ENCODE assay signal across 1 cellular context in the genomic region with DNA sequence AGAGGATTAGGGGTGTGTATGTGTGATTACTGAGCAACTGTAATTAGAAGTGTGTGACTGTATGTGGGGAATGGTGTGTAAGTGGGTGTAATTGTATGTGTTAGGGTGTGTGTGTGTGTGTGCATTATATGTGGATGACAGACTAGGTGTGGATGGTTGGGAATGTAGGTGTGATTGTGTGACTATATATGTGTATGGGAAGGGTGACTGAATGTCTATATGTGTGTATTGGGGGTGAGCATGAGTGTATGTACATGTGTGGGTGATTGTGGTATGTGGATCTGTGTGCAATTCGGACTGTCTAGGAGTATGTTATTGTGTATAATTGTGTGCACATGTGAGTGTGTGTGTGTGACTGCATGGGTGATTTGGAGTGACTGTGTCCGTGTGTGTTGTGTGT.
TF ChIP-seq lines count a peak whose summit lies in the region.

No MANE protein-coding gene starts in this region.

TF ChIP-seq in K562, 482 proteins besides CTCF, POLR2A, EP300 and RAD21 (continues in another document):
- TF ChIP-seq POLR2B (IDR thresholded peaks at IDR 0.05; ENCODE audit: low read depth, partially characterized antibody) (peak; percentile 53), SIX5 (IDR thresholded peaks at IDR 0.05; ENCODE audit: borderline replicate concordance in 1 of 2, insufficient read depth in 1 of 2, low read depth in 1 of 2, low read length in 2 of 2) (no peak), DACH1 (IDR thresholded peaks at IDR 0.05; ENCODE audit: partially characterized antibody) (peak; percentile 29), EHMT2 (IDR thresholded peaks at IDR 0.05) (peak; percentile 68; the same call in 1 of the 2 replicates), KLF6 (CRISPR knock-in tag; IDR thresholded peaks at IDR 0.05; ENCODE audit: borderline replicate concordance) (no peak), ZNF384 (IDR thresholded peaks at IDR 0.05; ENCODE audit: low read depth, low read length) (no peak), RBM14 (IDR thresholded peaks at IDR 0.05; ENCODE audit: borderline replicate concordance, insufficient read depth, low read depth, low read length) (no peak), FOXP1 (CRISPR knock-in tag; IDR thresholded peaks at IDR 0.05) (no peak), ETV1 (tag; conservative IDR thresholded peaks at IDR 0.05; ENCODE audit: low read depth) (no peak), MCM2 (IDR thresholded peaks at IDR 0.05; ENCODE audit: low read depth) (no peak), POLR2AphosphoS5 (IDR thresholded peaks at IDR 0.05; ENCODE audit: control insufficient read depth, insufficient read depth, low read depth, low read length) (no peak), NR2F6 (CRISPR knock-in tag; IDR thresholded peaks at IDR 0.05) (no peak), BRF1 (IDR thresholded peaks at IDR 0.05; ENCODE audit: borderline replicate concordance, extremely low read depth, insufficient read length) (no peak), ZNF316 (IDR thresholded peaks at IDR 0.05) (no peak), GABPB2 (CRISPR knock-in tag; conservative IDR thresholded peaks at IDR 0.05) (no peak), ZNF408 (CRISPR knock-in tag; IDR thresholded peaks at IDR 0.05; ENCODE audit: low read depth) (no peak), BDP1 (IDR thresholded peaks at IDR 0.05; ENCODE audit: insufficient read depth, insufficient read length) (no peak), HDAC1 (IDR thresholded peaks at IDR 0.05) (peak in 1 of 2 experiments; percentile 44; a peak in 1 of 4 replicates), SMARCE1 (IDR thresholded peaks at IDR 0.05) (no peak), TFAM (CRISPR knock-in tag; conservative IDR thresholded peaks at IDR 0.05) (no peak), KLF13 (tag; IDR thresholded peaks at IDR 0.05; ENCODE audit: borderline replicate concordance, low read depth) (no peak), ARID1B (IDR thresholded peaks at IDR 0.05) (no peak), SUPT5H (IDR thresholded peaks at IDR 0.05) (peak; percentile 48), MEIS2 (IDR thresholded peaks at IDR 0.05; ENCODE audit: partially characterized antibody) (no peak), ARNT (IDR thresholded peaks at IDR 0.05) (no peak), SP1 (CRISPR knock-in tag; IDR thresholded peaks at IDR 0.05) (no peak), KAT2B (IDR thresholded peaks at IDR 0.05; ENCODE audit: low read depth, low read length) (no peak), SMAD1 (IDR thresholded peaks at IDR 0.05; ENCODE audit: low read depth, low read length, partially characterized antibody) (no peak), MTA3 (IDR thresholded peaks at IDR 0.05; ENCODE audit: borderline replicate concordance) (no peak), PHF21A (IDR thresholded peaks at IDR 0.05; ENCODE audit: borderline replicate concordance, low read depth) (0 out of 2 replicates have a peak, but pooled peaks have one; percentile 11), MAZ (CRISPR knock-in tag; conservative IDR thresholded peaks at IDR 0.05 in 1 of 2, IDR thresholded peaks at IDR 0.05 in 1 of 2) (no peak), ZBED1 (IDR thresholded peaks at IDR 0.05) (no peak), COPS2 (conservative IDR thresholded peaks at IDR 0.05) (no peak), SRSF9 (IDR thresholded peaks at IDR 0.05; ENCODE audit: borderline replicate concordance, low read depth, low read length) (no peak)
- TF ChIP-seq, protein P1, sequence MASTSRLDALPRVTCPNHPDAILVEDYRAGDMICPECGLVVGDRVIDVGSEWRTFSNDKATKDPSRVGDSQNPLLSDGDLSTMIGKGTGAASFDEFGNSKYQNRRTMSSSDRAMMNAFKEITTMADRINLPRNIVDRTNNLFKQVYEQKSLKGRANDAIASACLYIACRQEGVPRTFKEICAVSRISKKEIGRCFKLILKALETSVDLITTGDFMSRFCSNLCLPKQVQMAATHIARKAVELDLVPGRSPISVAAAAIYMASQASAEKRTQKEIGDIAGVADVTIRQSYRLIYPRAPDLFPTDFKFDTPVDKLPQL (IDR thresholded peaks at IDR 0.05; ENCODE audit: extremely low read depth, insufficient read length), result no peak
- TF ChIP-seq, protein P2, sequence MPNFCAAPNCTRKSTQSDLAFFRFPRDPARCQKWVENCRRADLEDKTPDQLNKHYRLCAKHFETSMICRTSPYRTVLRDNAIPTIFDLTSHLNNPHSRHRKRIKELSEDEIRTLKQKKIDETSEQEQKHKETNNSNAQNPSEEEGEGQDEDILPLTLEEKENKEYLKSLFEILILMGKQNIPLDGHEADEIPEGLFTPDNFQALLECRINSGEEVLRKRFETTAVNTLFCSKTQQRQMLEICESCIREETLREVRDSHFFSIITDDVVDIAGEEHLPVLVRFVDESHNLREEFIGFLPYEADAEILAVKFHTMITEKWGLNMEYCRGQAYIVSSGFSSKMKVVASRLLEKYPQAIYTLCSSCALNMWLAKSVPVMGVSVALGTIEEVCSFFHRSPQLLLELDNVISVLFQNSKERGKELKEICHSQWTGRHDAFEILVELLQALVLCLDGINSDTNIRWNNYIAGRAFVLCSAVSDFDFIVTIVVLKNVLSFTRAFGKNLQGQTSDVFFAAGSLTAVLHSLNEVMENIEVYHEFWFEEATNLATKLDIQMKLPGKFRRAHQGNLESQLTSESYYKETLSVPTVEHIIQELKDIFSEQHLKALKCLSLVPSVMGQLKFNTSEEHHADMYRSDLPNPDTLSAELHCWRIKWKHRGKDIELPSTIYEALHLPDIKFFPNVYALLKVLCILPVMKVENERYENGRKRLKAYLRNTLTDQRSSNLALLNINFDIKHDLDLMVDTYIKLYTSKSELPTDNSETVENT (CRISPR knock-in tag; IDR thresholded peaks at IDR 0.05), result no peak
- TF ChIP-seq, protein P3, sequence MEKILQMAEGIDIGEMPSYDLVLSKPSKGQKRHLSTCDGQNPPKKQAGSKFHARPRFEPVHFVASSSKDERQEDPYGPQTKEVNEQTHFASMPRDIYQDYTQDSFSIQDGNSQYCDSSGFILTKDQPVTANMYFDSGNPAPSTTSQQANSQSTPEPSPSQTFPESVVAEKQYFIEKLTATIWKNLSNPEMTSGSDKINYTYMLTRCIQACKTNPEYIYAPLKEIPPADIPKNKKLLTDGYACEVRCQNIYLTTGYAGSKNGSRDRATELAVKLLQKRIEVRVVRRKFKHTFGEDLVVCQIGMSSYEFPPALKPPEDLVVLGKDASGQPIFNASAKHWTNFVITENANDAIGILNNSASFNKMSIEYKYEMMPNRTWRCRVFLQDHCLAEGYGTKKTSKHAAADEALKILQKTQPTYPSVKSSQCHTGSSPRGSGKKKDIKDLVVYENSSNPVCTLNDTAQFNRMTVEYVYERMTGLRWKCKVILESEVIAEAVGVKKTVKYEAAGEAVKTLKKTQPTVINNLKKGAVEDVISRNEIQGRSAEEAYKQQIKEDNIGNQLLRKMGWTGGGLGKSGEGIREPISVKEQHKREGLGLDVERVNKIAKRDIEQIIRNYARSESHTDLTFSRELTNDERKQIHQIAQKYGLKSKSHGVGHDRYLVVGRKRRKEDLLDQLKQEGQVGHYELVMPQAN (IDR thresholded peaks at IDR 0.05; ENCODE audit: borderline replicate concordance), result 0 out of 2 replicates have a peak, but pooled peaks have one; percentile 33
- TF ChIP-seq, protein P4, sequence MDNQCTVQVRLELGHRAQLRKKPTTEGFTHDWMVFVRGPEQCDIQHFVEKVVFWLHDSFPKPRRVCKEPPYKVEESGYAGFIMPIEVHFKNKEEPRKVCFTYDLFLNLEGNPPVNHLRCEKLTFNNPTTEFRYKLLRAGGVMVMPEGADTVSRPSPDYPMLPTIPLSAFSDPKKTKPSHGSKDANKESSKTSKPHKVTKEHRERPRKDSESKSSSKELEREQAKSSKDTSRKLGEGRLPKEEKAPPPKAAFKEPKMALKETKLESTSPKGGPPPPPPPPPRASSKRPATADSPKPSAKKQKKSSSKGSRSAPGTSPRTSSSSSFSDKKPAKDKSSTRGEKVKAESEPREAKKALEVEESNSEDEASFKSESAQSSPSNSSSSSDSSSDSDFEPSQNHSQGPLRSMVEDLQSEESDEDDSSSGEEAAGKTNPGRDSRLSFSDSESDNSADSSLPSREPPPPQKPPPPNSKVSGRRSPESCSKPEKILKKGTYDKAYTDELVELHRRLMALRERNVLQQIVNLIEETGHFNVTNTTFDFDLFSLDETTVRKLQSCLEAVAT (IDR thresholded peaks at IDR 0.05), result peak; percentile 34 to 69; a peak in 1 of 4 replicates
- TF ChIP-seq, protein P5, sequence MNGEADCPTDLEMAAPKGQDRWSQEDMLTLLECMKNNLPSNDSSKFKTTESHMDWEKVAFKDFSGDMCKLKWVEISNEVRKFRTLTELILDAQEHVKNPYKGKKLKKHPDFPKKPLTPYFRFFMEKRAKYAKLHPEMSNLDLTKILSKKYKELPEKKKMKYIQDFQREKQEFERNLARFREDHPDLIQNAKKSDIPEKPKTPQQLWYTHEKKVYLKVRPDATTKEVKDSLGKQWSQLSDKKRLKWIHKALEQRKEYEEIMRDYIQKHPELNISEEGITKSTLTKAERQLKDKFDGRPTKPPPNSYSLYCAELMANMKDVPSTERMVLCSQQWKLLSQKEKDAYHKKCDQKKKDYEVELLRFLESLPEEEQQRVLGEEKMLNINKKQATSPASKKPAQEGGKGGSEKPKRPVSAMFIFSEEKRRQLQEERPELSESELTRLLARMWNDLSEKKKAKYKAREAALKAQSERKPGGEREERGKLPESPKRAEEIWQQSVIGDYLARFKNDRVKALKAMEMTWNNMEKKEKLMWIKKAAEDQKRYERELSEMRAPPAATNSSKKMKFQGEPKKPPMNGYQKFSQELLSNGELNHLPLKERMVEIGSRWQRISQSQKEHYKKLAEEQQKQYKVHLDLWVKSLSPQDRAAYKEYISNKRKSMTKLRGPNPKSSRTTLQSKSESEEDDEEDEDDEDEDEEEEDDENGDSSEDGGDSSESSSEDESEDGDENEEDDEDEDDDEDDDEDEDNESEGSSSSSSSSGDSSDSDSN (IDR thresholded peaks at IDR 0.05; ENCODE audit: borderline replicate concordance in 1 of 2, low read depth in 2 of 2, low read length in 2 of 2), result no peak
- TF ChIP-seq, protein P6, sequence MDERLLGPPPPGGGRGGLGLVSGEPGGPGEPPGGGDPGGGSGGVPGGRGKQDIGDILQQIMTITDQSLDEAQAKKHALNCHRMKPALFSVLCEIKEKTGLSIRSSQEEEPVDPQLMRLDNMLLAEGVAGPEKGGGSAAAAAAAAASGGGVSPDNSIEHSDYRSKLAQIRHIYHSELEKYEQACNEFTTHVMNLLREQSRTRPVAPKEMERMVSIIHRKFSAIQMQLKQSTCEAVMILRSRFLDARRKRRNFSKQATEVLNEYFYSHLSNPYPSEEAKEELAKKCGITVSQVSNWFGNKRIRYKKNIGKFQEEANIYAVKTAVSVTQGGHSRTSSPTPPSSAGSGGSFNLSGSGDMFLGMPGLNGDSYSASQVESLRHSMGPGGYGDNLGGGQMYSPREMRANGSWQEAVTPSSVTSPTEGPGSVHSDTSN (CRISPR knock-in tag; IDR thresholded peaks at IDR 0.05; ENCODE audit: low read depth), result no peak
- TF ChIP-seq, protein P6 (tag; conservative IDR thresholded peaks at IDR 0.05; ENCODE audit: low read depth), result no peak
- TF ChIP-seq, protein P7, sequence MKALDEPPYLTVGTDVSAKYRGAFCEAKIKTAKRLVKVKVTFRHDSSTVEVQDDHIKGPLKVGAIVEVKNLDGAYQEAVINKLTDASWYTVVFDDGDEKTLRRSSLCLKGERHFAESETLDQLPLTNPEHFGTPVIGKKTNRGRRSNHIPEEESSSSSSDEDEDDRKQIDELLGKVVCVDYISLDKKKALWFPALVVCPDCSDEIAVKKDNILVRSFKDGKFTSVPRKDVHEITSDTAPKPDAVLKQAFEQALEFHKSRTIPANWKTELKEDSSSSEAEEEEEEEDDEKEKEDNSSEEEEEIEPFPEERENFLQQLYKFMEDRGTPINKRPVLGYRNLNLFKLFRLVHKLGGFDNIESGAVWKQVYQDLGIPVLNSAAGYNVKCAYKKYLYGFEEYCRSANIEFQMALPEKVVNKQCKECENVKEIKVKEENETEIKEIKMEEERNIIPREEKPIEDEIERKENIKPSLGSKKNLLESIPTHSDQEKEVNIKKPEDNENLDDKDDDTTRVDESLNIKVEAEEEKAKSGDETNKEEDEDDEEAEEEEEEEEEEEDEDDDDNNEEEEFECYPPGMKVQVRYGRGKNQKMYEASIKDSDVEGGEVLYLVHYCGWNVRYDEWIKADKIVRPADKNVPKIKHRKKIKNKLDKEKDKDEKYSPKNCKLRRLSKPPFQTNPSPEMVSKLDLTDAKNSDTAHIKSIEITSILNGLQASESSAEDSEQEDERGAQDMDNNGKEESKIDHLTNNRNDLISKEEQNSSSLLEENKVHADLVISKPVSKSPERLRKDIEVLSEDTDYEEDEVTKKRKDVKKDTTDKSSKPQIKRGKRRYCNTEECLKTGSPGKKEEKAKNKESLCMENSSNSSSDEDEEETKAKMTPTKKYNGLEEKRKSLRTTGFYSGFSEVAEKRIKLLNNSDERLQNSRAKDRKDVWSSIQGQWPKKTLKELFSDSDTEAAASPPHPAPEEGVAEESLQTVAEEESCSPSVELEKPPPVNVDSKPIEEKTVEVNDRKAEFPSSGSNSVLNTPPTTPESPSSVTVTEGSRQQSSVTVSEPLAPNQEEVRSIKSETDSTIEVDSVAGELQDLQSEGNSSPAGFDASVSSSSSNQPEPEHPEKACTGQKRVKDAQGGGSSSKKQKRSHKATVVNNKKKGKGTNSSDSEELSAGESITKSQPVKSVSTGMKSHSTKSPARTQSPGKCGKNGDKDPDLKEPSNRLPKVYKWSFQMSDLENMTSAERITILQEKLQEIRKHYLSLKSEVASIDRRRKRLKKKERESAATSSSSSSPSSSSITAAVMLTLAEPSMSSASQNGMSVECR (CRISPR knock-in tag; IDR thresholded peaks at IDR 0.05), result no peak
- TF ChIP-seq, protein P8, sequence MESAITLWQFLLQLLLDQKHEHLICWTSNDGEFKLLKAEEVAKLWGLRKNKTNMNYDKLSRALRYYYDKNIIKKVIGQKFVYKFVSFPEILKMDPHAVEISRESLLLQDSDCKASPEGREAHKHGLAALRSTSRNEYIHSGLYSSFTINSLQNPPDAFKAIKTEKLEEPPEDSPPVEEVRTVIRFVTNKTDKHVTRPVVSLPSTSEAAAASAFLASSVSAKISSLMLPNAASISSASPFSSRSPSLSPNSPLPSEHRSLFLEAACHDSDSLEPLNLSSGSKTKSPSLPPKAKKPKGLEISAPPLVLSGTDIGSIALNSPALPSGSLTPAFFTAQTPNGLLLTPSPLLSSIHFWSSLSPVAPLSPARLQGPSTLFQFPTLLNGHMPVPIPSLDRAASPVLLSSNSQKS (CRISPR knock-in tag; IDR thresholded peaks at IDR 0.05), result no peak
- TF ChIP-seq, protein P9, sequence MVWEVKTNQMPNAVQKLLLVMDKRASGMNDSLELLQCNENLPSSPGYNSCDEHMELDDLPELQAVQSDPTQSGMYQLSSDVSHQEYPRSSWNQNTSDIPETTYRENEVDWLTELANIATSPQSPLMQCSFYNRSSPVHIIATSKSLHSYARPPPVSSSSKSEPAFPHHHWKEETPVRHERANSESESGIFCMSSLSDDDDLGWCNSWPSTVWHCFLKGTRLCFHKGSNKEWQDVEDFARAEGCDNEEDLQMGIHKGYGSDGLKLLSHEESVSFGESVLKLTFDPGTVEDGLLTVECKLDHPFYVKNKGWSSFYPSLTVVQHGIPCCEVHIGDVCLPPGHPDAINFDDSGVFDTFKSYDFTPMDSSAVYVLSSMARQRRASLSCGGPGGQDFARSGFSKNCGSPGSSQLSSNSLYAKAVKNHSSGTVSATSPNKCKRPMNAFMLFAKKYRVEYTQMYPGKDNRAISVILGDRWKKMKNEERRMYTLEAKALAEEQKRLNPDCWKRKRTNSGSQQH (CRISPR knock-in tag; IDR thresholded peaks at IDR 0.05), result 0 out of 2 replicates have a peak, but pooled peaks have one; percentile 47
